Comparison of ENCODE assay signal across 18 cellular contexts in genomic region chr22:47231759-47232158, GRCh38.
DNase-seq lines count a peak whose midpoint lies in the region; ATAC-seq and TF ChIP-seq lines count a peak whose summit lies in the region.
"Had no signal": no experiment of that assay in that cellular context is flagged by ENCODE, and none has a peak within 500 bp of the region (broad histone marks: within the 10 kb centered on the region; RNA-seq: fewer than 3 reads in every experiment).

No MANE protein-coding gene starts in this region.

- no peak overlapping the region for H3K4me2 ChIP-seq in SK-N-SH
- H3K4me2 ChIP-seq: BLaER1 had no signal

- H3K27ac ChIP-seq in right atrium auricular region, result no peak overlapping the region
- H3K27ac ChIP-seq in heart right ventricle, result no peak overlapping the region
- no peak overlapping the region for H3K27ac ChIP-seq in vagina
- H3K27ac ChIP-seq in SK-N-SH (ENCODE audit: low read depth in 2 of 2, low read length in 1 of 2), result no peak overlapping the region
- H3K27ac ChIP-seq: BLaER1, C4-2B had no signal

- no peak overlapping the region for H2AFZ ChIP-seq in SK-N-SH (ENCODE audit: low read depth)

- DNase-seq in right atrium auricular region (ENCODE audit: low spot score) (peak; percentile 9), heart right ventricle (no peak), left lobe of liver (ENCODE audit: low spot score) (peak; percentile 16), vagina (ENCODE audit: extremely low spot score in 2 of 2) (peak; percentile 34 to 77), SK-N-SH (no peak), DMS114 treated with DMSO at 0.1 percent for 48 hours (lab: John Stamatoyannopoulos, UW; ENCODE audit: unreplicated experiment) (no peak)
- DNase-seq: Caco-2; CD4-positive, CD25-positive, alpha-beta regulatory T cell; CD8-positive, alpha-beta T cell; DMS79; EL; GDM1; GOT3; HFFc6 had no signal

- H3K4me3 ChIP-seq in right atrium auricular region (no peak overlapping the region), heart right ventricle (no peak overlapping the region), vagina (no peak overlapping the region), SK-N-SH (ENCODE audit: low read depth in 2 of 2, low read length in 1 of 2) (no peak overlapping the region)
- H3K4me3 ChIP-seq: BLaER1, GM12878, HAP-1 had no signal

- no peaks in the 10 kb centered on the region for H3F3A ChIP-seq in SK-N-SH (replicated peaks; ENCODE audit: insufficient read depth)

- CTCF ChIA-PET in SK-N-SH (lab: Yijun Ruan, JAX), result no interaction called here

- H3K27me3 ChIP-seq in right atrium auricular region, result no peaks in the 10 kb centered on the region
- peaks cover 0 to 3% (median 0%) of the 10 kb centered on the region in 7 donors for H3K27me3 ChIP-seq in heart right ventricle
- no peaks in the 10 kb centered on the region for H3K27me3 ChIP-seq in vagina
- H3K27me3 ChIP-seq in SK-N-SH (ENCODE audit: insufficient read depth), result no peaks in the 10 kb centered on the region
- H3K27me3 ChIP-seq: BLaER1 had no signal

- H3K9me3 ChIP-seq in right atrium auricular region, result peaks cover 5 to 31% of the 10 kb centered on the region in 2 donors
- peaks cover 0 to 43% (median 13%) of the 10 kb centered on the region in 11 donors for H3K9me3 ChIP-seq in heart right ventricle
- no peaks in the 10 kb centered on the region for H3K9me3 ChIP-seq in vagina
- H3K9me3 ChIP-seq in SK-N-SH, result no peaks in the 10 kb centered on the region; the same call in 1 of the 2 replicates
- H3K9me3 ChIP-seq: HAP-1 had no signal

- no peak overlapping the region for H3K9ac ChIP-seq in SK-N-SH
- H3K9ac ChIP-seq: BLaER1 had no signal

- TF ChIP-seq CTCF in right atrium auricular region (IDR thresholded peaks at IDR 0.05), result no peak
- TF ChIP-seq CTCF in heart right ventricle (IDR thresholded peaks at IDR 0.05), result no peak
- TF ChIP-seq CTCF in vagina (IDR thresholded peaks at IDR 0.05), result no peak
- no peak for TF ChIP-seq CTCF in SK-N-SH (IDR thresholded peaks at IDR 0.05)

- ATAC-seq in heart right ventricle (no peak), left lobe of liver (no peak)
- ATAC-seq: CD8-positive, alpha-beta T cell; GM12878 had no signal

- H4K20me1 ChIP-seq in SK-N-SH (ENCODE audit: insufficient read depth), result no peaks in the 10 kb centered on the region
- H4K20me1 ChIP-seq: BLaER1 had no signal

- TF ChIP-seq RAD21 in SK-N-SH (IDR thresholded peaks at IDR 0.05; ENCODE audit: low read length), result no peak

- WGBS in heart right ventricle, 2 donors, result 67% methylated on average over 7 of the region's 7 CpGs
- WGBS in SK-N-SH (ENCODE audit: low lambda C conversion rate), result 0% methylated on average over 6 of the region's 7 CpGs

- H3K36me3 ChIP-seq in right atrium auricular region (no peaks in the 10 kb centered on the region), heart right ventricle (no peaks in the 10 kb centered on the region), vagina (no peaks in the 10 kb centered on the region), SK-N-SH (replicated peaks in 1 of 2; ENCODE audit: control insufficient read depth in 1 of 2, insufficient read depth in 2 of 2, low read length in 1 of 2) (no peaks in the 10 kb centered on the region)
- H3K36me3 ChIP-seq: HAP-1 had no signal

- H3K9me2 ChIP-seq in SK-N-SH, result no peaks in the 10 kb centered on the region

- no peak for TF ChIP-seq POLR2A in vagina (IDR thresholded peaks at IDR 0.05)

- no peaks in the 10 kb centered on the region for H3K79me2 ChIP-seq in SK-N-SH (ENCODE audit: insufficient read depth)

- no peak for TF ChIP-seq EP300 in SK-N-SH (IDR thresholded peaks at IDR 0.05; ENCODE audit: borderline replicate concordance in 1 of 2, low read depth in 1 of 2, low read length in 1 of 2)

- H3K4me1 ChIP-seq in right atrium auricular region (no peaks in the 10 kb centered on the region), heart right ventricle (no peaks in the 10 kb centered on the region), vagina (no peaks in the 10 kb centered on the region), SK-N-SH (ENCODE audit: control insufficient read depth in 1 of 2, insufficient read depth in 2 of 2, low read depth in 1 of 2, low read length in 1 of 2) (no peaks in the 10 kb centered on the region)
- H3K4me1 ChIP-seq: BLaER1, Caco-2, HAP-1 had no signal

- intact Hi-C loops in heart right ventricle (cut with DNase I) (no loop called here), vagina (cut with DNase I) (no loop called here)

- POLR2A ChIA-PET in SK-N-SH (lab: Yijun Ruan, JAX), result no interaction called here

TF ChIP-seq in SK-N-SH, 30 proteins besides CTCF, POLR2A, EP300 and RAD21:
- TF ChIP-seq SMC3 (IDR thresholded peaks at IDR 0.05; ENCODE audit: low read depth, low read length) (no peak), CHD2 (IDR thresholded peaks at IDR 0.05; ENCODE audit: low read length, partially characterized antibody) (no peak), TCF12 (IDR thresholded peaks at IDR 0.05) (no peak), TEAD4 (IDR thresholded peaks at IDR 0.05; ENCODE audit: borderline replicate concordance, insufficient read depth) (no peak), FOXJ3 (CRISPR knock-in tag; IDR thresholded peaks at IDR 0.05) (no peak), POLR2AphosphoS5 (IDR thresholded peaks at IDR 0.05; ENCODE audit: low read depth, low read length) (no peak), USF2 (IDR thresholded peaks at IDR 0.05; ENCODE audit: borderline replicate concordance, low read depth, low read length) (no peak), USF1 (IDR thresholded peaks at IDR 0.05; ENCODE audit: borderline replicate concordance, low read depth) (no peak), NRF1 (IDR thresholded peaks at IDR 0.05; ENCODE audit: low read depth, low read length) (no peak), SIN3A (IDR thresholded peaks at IDR 0.05; ENCODE audit: borderline replicate concordance, low read depth, low read length) (no peak), MAX (IDR thresholded peaks at IDR 0.05; ENCODE audit: low read depth) (no peak), RCOR1 (IDR thresholded peaks at IDR 0.05; ENCODE audit: low read length) (no peak), TAF1 (IDR thresholded peaks at IDR 0.05; ENCODE audit: borderline replicate concordance, low read depth, low read length) (no peak), MEF2A (IDR thresholded peaks at IDR 0.05; ENCODE audit: borderline replicate concordance, low read depth) (no peak), ELF1 (IDR thresholded peaks at IDR 0.05) (no peak), REST (IDR thresholded peaks at IDR 0.05; ENCODE audit: low read depth, low read length) (no peak)

Comparison
In these comparisons a context has a peak if more than half of its experiments do, and no peak if none do; other contexts are left out.
1. DNase-seq: peak in right atrium auricular region (single experiment), left lobe of liver (single experiment) and vagina (2 of 2); none in heart right ventricle (0 of 2), SK-N-SH (single experiment) and DMS114 treated with DMSO at 0.1 percent for 48 hours (single experiment).